13 cellular contexts compared by ENCODE assay signal in the genomic region with DNA sequence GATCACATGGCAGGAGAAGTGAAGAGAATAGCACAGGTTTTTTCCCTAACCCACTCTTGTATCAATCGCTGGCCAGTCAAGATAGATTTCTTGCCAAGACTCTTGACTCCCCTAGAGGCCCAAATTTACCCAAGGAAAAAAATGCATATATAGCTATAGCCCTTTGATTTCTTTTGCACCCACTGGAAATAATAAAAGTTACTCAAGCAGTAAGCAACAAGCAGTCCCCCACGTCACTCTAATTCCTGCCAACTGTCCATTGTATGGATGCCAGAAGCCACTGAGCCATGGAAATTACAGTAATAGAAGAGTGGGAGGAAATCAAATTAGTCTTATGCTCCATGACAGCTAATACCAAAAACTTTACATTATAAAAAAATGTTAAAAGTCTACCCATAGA.
DNase-seq lines count a peak whose midpoint lies in the region; ATAC-seq, FAIRE-seq and TF ChIP-seq lines count a peak whose summit lies in the region.
"Had no signal": no experiment of that assay in that cellular context is flagged by ENCODE, and none has a peak within 500 bp of the region (broad histone marks: within the 10 kb centered on the region; RNA-seq: fewer than 3 reads in every experiment).

No MANE protein-coding gene starts in this region.

- intact Hi-C loops in IMR-90 (cut with micrococcal nuclease) (loop anchor here (2.0 to 10.0 kb wide), 2 partner anchors 125 to 403 kb away; a partner anchor contains a TSS), vagina (cut with DNase I) (no loop called here)

- H3K4me3 ChIP-seq in BLaER1 treated with 17β-estradiol and CSF1 and Interleukin-3, amounts not matched to agents 10 nM and 100 nM: no peak overlapping the region
- H3K4me3 ChIP-seq in IMR-90 (ENCODE audit: insufficient read depth, low read depth, low read length): no peak overlapping the region
- no peak overlapping the region for H3K4me3 ChIP-seq in vagina
- H3K4me3 ChIP-seq: ovary had no signal

- H3K27ac Mint-ChIP-seq in activated naive CD8-positive, alpha-beta T cell treated with anti-CD3 and anti-CD28 coated beads, Interleukin-2, amount 10 ng/mL, durations not matched to agents 7 days and 5 days: peak overlapping the region; percentile 95
- H3K27ac Mint-ChIP-seq in naive B cell: peak overlapping the region in 4 of 6 donors; percentile 89 to 98 (median 94)

- no peaks in the 10 kb centered on the region for H3K27me3 ChIP-seq in BLaER1 treated with 17β-estradiol and CSF1 and Interleukin-3, amounts not matched to agents 10 nM and 100 nM
- H3K27me3 ChIP-seq in IMR-90 (ENCODE audit: control insufficient read depth, insufficient read depth, low read length): no peaks in the 10 kb centered on the region
- no peaks in the 10 kb centered on the region for H3K27me3 ChIP-seq in vagina
- H3K27me3 ChIP-seq: ovary had no signal

- H3K36me3 Mint-ChIP-seq in activated naive CD8-positive, alpha-beta T cell treated with anti-CD3 and anti-CD28 coated beads, Interleukin-2, amount 10 ng/mL, durations not matched to agents 7 days and 5 days: peaks cover 32% of the 10 kb centered on the region
- no peaks in the 10 kb centered on the region for H3K36me3 Mint-ChIP-seq in naive B cell

- dilution Hi-C loops in IMR-90 (cut with HindIII; ENCODE audit: low sequenced_read_pairs, unreplicated experiment): no loop called here

- peak overlapping the region; percentile 85 for H3K4me3 Mint-ChIP-seq in activated naive CD8-positive, alpha-beta T cell treated with anti-CD3 and anti-CD28 coated beads, Interleukin-2, amount 10 ng/mL, durations not matched to agents 7 days and 5 days
- peak overlapping the region in 6 of 8 donors; percentile 15 to 93 (median 90) for H3K4me3 Mint-ChIP-seq in naive B cell

- H2AK9ac ChIP-seq in IMR-90 (replicated peaks; ENCODE audit: low read depth, low read length, poor library complexity): no peak overlapping the region

- peaks cover 51% of the 10 kb centered on the region for H3K4me1 Mint-ChIP-seq in activated naive CD8-positive, alpha-beta T cell treated with anti-CD3 and anti-CD28 coated beads, Interleukin-2, amount 10 ng/mL, durations not matched to agents 7 days and 5 days
- peaks cover 36 to 54% (median 54%) of the 10 kb centered on the region in 3 donors for H3K4me1 Mint-ChIP-seq in naive B cell

- TF ChIP-seq CTCF in IMR-90 (conservative IDR thresholded peaks at IDR 0.05; ENCODE audit: low read depth, low read length) (no peak), vagina (IDR thresholded peaks at IDR 0.05) (no peak)

- BruUV-seq in IMR-90 (replicated peaks; lab: Mats Ljungman, UMichigan): no TSS peak

- no peak for TF ChIP-seq POLR2A in IMR-90 (IDR thresholded peaks at IDR 0.05; ENCODE audit: low read depth, low read length)
- TF ChIP-seq POLR2A in vagina (IDR thresholded peaks at IDR 0.05): no peak
- no peak for TF ChIP-seq POLR2A in GM12892 (IDR thresholded peaks at IDR 0.05; ENCODE audit: low read depth, low read length)

- ATAC-seq in IMR-90 (ENCODE audit: low read depth) (no peak), naive B cell (ENCODE audit: low read depth in 2 of 2) (no peak)
- ATAC-seq in activated naive CD8-positive, alpha-beta T cell treated with anti-CD3 and anti-CD28 coated beads, Interleukin-2, amount 10 ng/mL, durations not matched to agents 7 days and 5 days (ENCODE audit: low read depth): no peak

- peak overlapping the region; percentile 97 for H2BK5ac ChIP-seq in IMR-90 (ENCODE audit: low read depth, low read length, poor library complexity, severe bottlenecking)

- peak overlapping the region in 7 of 11 experiments; percentile 26 to 88 (median 65); a peak in 10 of 22 replicates for H3K4me2 ChIP-seq in BLaER1 treated with 17β-estradiol and CSF1 and Interleukin-3, amounts not matched to agents 10 nM and 100 nM
- H3K4me2 ChIP-seq in IMR-90 (ENCODE audit: low read depth, low read length): no peak overlapping the region

- no peak overlapping the region for H3K27ac ChIP-seq in BLaER1 treated with 17β-estradiol and CSF1 and Interleukin-3, amounts not matched to agents 10 nM and 100 nM
- H3K27ac ChIP-seq in IMR-90 (ENCODE audit: insufficient read depth, low read length) (peak overlapping the region; percentile 28; the same call in 1 of the 2 replicates), vagina (no peak overlapping the region)
- H3K27ac ChIP-seq: ovary, WERI-Rb-1 had no signal

- no peak overlapping the region for H3K23ac ChIP-seq in IMR-90 (ENCODE audit: low read depth, low read length)

- H3K14ac ChIP-seq in IMR-90 (replicated peaks; ENCODE audit: low read depth, low read length): peak overlapping the region; percentile 78

- peaks cover 11 to 53% (median 35%) of the 10 kb centered on the region in 10 experiments; a peak in 19 of 20 replicates for H3K4me1 ChIP-seq in BLaER1 treated with 17β-estradiol and CSF1 and Interleukin-3, amounts not matched to agents 10 nM and 100 nM
- H3K4me1 ChIP-seq in IMR-90 (ENCODE audit: control insufficient read depth, insufficient read depth, low read length) (peaks cover 6% of the 10 kb centered on the region), vagina (peaks cover 10% of the 10 kb centered on the region)

- no peak for FAIRE-seq in GM12892 (lab: Jason Lieb, UNC)

- peak; percentile 32 for DNase-seq in IMR-90
- no peak for DNase-seq in activated naive CD8-positive, alpha-beta T cell treated with anti-CD3 and anti-CD28 coated beads, Interleukin-2, amount 10 ng/mL, durations not matched to agents 7 days and 5 days
- no peak for DNase-seq in naive B cell
- DNase-seq in NCI-H1105 (lab: John Stamatoyannopoulos, UW): no peak
- DNase-seq in vagina (ENCODE audit: extremely low spot score in 2 of 2): no peak
- DNase-seq in GM12892 (ENCODE audit: insufficient read length): no peak
- DNase-seq: activated gamma-delta T cell treated with Interleukin-2 at 50 U/mL for 16 hours; NCI-H1417; NCI-H510A treated with DMSO at 0.1 percent for 48 hours; ovary; stimulated activated CD4-positive, alpha-beta T cell treated with anti-CD3 and anti-CD28 coated beads, Interleukin-2, amount 100 ng/mL, for 48 hours; WERI-Rb-1 had no signal

- in situ Hi-C loops in IMR-90 (cut with MboI; ENCODE audit: low sequenced_read_pairs): loop anchor here (10.0 kb wide), 1 partner anchor 123 kb away; a partner anchor contains a TSS

- 100% methylated on average over 1 of the region's 2 CpGs; no CpG with 5 or more reads in 1 of the 2 experiments for WGBS in IMR-90 (ENCODE audit: extremely low coverage in 2 of 2, insufficient read length in 1 of 2), 2 experiments

- H3K4ac ChIP-seq in IMR-90 (ENCODE audit: low read depth, low read length): peak overlapping the region; percentile 63

- H2BK15ac ChIP-seq in IMR-90 (ENCODE audit: low read depth, low read length): peak overlapping the region; percentile 68

- no peaks in the 10 kb centered on the region for H3K27me3 Mint-ChIP-seq in activated naive CD8-positive, alpha-beta T cell treated with anti-CD3 and anti-CD28 coated beads, Interleukin-2, amount 10 ng/mL, durations not matched to agents 7 days and 5 days
- H3K27me3 Mint-ChIP-seq in naive B cell: no peaks in the 10 kb centered on the region

- no peak overlapping the region for H3K9ac ChIP-seq in BLaER1 treated with 17β-estradiol and CSF1 and Interleukin-3, amounts not matched to agents 10 nM and 100 nM
- H3K9ac ChIP-seq in IMR-90 (ENCODE audit: low read depth, low read length): no peak overlapping the region

- H4K91ac ChIP-seq in IMR-90 (ENCODE audit: insufficient read depth, low read depth, low read length): no peak overlapping the region; the same call in 1 of the 2 replicates

- H3K9me3 ChIP-seq in BLaER1 treated with 17β-estradiol and CSF1 and Interleukin-3, amounts not matched to agents 10 nM and 100 nM (replicated peaks in 1 of 11): peaks cover 0 to 13% (median 0%) of the 10 kb centered on the region in 11 experiments; a peak in 8 of 22 replicates
- H3K9me3 ChIP-seq in IMR-90 (ENCODE audit: control insufficient read depth, insufficient read depth, low read length): no peaks in the 10 kb centered on the region
- H3K9me3 ChIP-seq in vagina: no peaks in the 10 kb centered on the region
- H3K9me3 ChIP-seq: ovary had no signal

- H4K5ac ChIP-seq in IMR-90 (ENCODE audit: low read depth, low read length): peak overlapping the region; percentile 50; the same call in 1 of the 2 replicates

- H2BK120ac ChIP-seq in IMR-90 (ENCODE audit: low read depth, low read length): peak overlapping the region; percentile 74; the same call in 1 of the 2 replicates

- peak overlapping the region; percentile 81; the same call in 1 of the 2 replicates for H3K18ac ChIP-seq in IMR-90 (ENCODE audit: low read depth, low read length)

- no peaks in the 10 kb centered on the region for H3K36me3 ChIP-seq in BLaER1 treated with 17β-estradiol and CSF1 and Interleukin-3, amounts not matched to agents 10 nM and 100 nM
- H3K36me3 ChIP-seq in IMR-90 (ENCODE audit: control insufficient read depth, insufficient read depth, low read length) (no peaks in the 10 kb centered on the region), vagina (no peaks in the 10 kb centered on the region)
- H3K36me3 ChIP-seq: ovary, WERI-Rb-1 had no signal

- no peak for TF ChIP-seq RAD21 in IMR-90 (IDR thresholded peaks at IDR 0.05; ENCODE audit: low read length)

- H2AFZ ChIP-seq in IMR-90 (replicated peaks; ENCODE audit: low read length, poor library complexity): no peak overlapping the region

- H3K79me1 ChIP-seq in IMR-90 (ENCODE audit: low read depth in 1 of 2, low read length in 2 of 2): peaks cover 8 to 18% of the 10 kb centered on the region in 2 experiments; a peak in 3 of 4 replicates

- peak overlapping the region; percentile 42 to 78; a peak in 3 of 4 replicates for H4K8ac ChIP-seq in IMR-90 (ENCODE audit: low read depth in 2 of 2, low read length in 2 of 2)

- H2BK20ac ChIP-seq in IMR-90 (ENCODE audit: low read depth, low read length): peak overlapping the region; percentile 21; the same call in 1 of the 2 replicates

- no peaks in the 10 kb centered on the region for H4K20me1 ChIP-seq in BLaER1 treated with 17β-estradiol and CSF1 and Interleukin-3, amounts not matched to agents 10 nM and 100 nM
- no peaks in the 10 kb centered on the region for H4K20me1 ChIP-seq in IMR-90 (ENCODE audit: insufficient read depth, low read length)

- CTCF ChIA-PET in IMR-90 (lab: Yijun Ruan, JAX): interaction anchor here (1.4 kb wide), 1 partner anchor 9 kb away, joined by 3 read pairs; no protein-coding TSS in a partner anchor

- peaks cover 10% of the 10 kb centered on the region for H3K9me3 Mint-ChIP-seq in activated naive CD8-positive, alpha-beta T cell treated with anti-CD3 and anti-CD28 coated beads, Interleukin-2, amount 10 ng/mL, durations not matched to agents 7 days and 5 days
- H3K9me3 Mint-ChIP-seq in naive B cell: peaks cover 0 to 2% (median 0%) of the 10 kb centered on the region in 7 donors

- peaks cover 6% of the 10 kb centered on the region; the same call in 1 of the 2 replicates for H3K9me1 ChIP-seq in IMR-90 (ENCODE audit: insufficient read depth, low read length)

- H3K56ac ChIP-seq in IMR-90 (ENCODE audit: extremely low read depth, insufficient read depth, low read length): no peak overlapping the region

- H2AK5ac ChIP-seq in IMR-90 (ENCODE audit: low read depth, low read length): 0 out of 2 replicates have a peak overlapping the region, but pooled peaks have one; percentile 80

- POLR2A ChIA-PET in IMR-90 (lab: Charles Lee; ENCODE audit: unreplicated experiment): no interaction called here
- POLR2A ChIA-PET in activated naive CD8-positive, alpha-beta T cell treated with anti-CD3 and anti-CD28 coated beads, Interleukin-2, amount 10 ng/mL, durations not matched to agents 7 days and 5 days (lab: Charles Lee): interaction anchor here (8.9 to 13.9 kb wide), 2 partner anchors 29 to 126 kb away, joined by 179 to 346 read pairs; a partner anchor contains a TSS
